In the genomic region with DNA sequence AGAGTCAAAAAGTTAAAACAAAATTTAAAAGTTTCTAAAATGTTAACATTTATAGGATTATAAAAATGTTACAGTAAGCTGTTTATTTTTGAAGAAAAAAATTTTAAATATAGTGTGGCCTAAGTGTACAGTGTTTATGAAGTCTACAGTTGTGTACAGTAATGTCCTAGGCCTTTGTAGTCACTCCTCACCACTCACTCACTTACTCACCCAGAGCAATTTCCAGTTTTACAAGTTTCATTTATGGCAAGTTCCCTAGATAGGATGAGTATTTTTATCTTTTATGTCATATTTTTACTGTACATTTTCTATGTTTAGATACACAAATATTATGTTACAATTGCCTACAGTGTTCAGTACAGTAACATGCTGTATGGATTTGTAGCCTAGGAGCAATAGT, we compare ENCODE assay signal across 29 cellular contexts.
"Had no signal": no experiment of that assay in that cellular context is flagged by ENCODE, and none has a peak within 500 bp of the region (broad histone marks: within the 10 kb centered on the region; RNA-seq: fewer than 3 reads in every experiment).

No MANE protein-coding gene starts in this region.

- H3K36me3 ChIP-seq: breast epithelium, colonic mucosa, left lung, neural progenitor cell, transverse colon had no signal

- H3K4me1 ChIP-seq: breast epithelium, colonic mucosa, left lung, neural progenitor cell, transverse colon had no signal

- H2AFZ ChIP-seq: neural progenitor cell had no signal

- H3K27me3 ChIP-seq: breast epithelium, colonic mucosa, dorsolateral prefrontal cortex, left lung, neural progenitor cell, transverse colon had no signal

- H3K4me3 ChIP-seq: breast epithelium, colonic mucosa, dorsolateral prefrontal cortex, left lung, lung, neural progenitor cell, transverse colon had no signal

- DNase-seq: activated CD4-positive, alpha-beta T cell treated with anti-CD3 and anti-CD28 coated beads for 4 hours; activated CD4-positive, alpha-beta T cell treated with anti-CD3 and anti-CD28 coated beads, Interleukin-2, amount 50 U/mL, for 48 hours; activated CD4-positive, CD25-positive, alpha-beta regulatory T cell; activated CD8-positive, alpha-beta memory T cell treated with anti-CD3 and anti-CD28 coated beads, Interleukin-2, amount 50 U/mL, for 48 hours; activated effector memory CD4-positive, alpha-beta T cell treated with Interleukin-2 at 50 U/mL for 16 hours; activated naive CD4-positive, alpha-beta T cell treated with anti-CD3 and anti-CD28 coated beads for 36 hours; activated naive CD8-positive, alpha-beta T cell treated with anti-CD3 and anti-CD28 coated beads, Interleukin-2, amount 10 ng/mL, durations not matched to agents 7 days and 5 days; activated T-cell treated with anti-CD3 and anti-CD28 coated beads, Interleukin-2, amount 50 U/mL, for 48 hours; amniotic stem cell; colonic mucosa; dorsolateral prefrontal cortex; effector memory CD8-positive, alpha-beta T cell; foreskin fibroblast; hippocampal formation; kidney glomerular epithelial cell; left lung; naive thymus-derived CD8-positive, alpha-beta T cell; posterior cingulate gyrus; small intestine; stimulated activated CD4-positive, alpha-beta T cell treated with anti-CD3 and anti-CD28 coated beads, Interleukin-15, amount 100 ng/mL, for 24 hours; stimulated activated naive B cell treated with anti-CD40 and anti-IgM and Interleukin-4, amounts not matched to agents 10 μg/mL and 1 μg/mL and 100 μg/mL, for 72 hours; T1000; transverse colon had no signal

- H3K27ac ChIP-seq: breast epithelium, colonic mucosa, dorsolateral prefrontal cortex, left lung, neural progenitor cell, transverse colon had no signal

- H3K4me2 ChIP-seq: neural progenitor cell had no signal

- H3K9ac ChIP-seq: neural progenitor cell had no signal

- ATAC-seq: effector memory CD8-positive, alpha-beta T cell; left lung; naive thymus-derived CD8-positive, alpha-beta T cell; sciatic nerve had no signal

- H3K9me3 ChIP-seq: colonic mucosa, transverse colon had no signal

- FAIRE-seq: endothelial cell of umbilical vein, urothelium cell line had no signal
